1 cellular context compared by ENCODE assay signal in genomic region chr11:111601979-111602864, GRCh38.
TF ChIP-seq lines count a peak whose summit lies in the region.

Gene SIK2 (plus strand): TSS chr11:111602449. CDS start chr11:111602564, 115 bp downstream.

TF ChIP-seq in K562, 482 proteins besides CTCF, POLR2A, EP300 and RAD21 (continued from another document and continues in another):
- TF ChIP-seq PBX2 (CRISPR knock-in tag; IDR thresholded peaks at IDR 0.05; ENCODE audit: low read depth): no peak
- TF ChIP-seq PBX2 (tag; conservative IDR thresholded peaks at IDR 0.05; ENCODE audit: low read depth): no peak
- no peak for TF ChIP-seq ZBTB43 (CRISPR knock-in tag; IDR thresholded peaks at IDR 0.05)
- TF ChIP-seq ELF2 (CRISPR knock-in tag; IDR thresholded peaks at IDR 0.05): 0 out of 2 replicates have a peak, but pooled peaks have one; percentile 27
- no peak for TF ChIP-seq PHTF2 (CRISPR knock-in tag; IDR thresholded peaks at IDR 0.05)
- no peak for TF ChIP-seq SMARCA4 (IDR thresholded peaks at IDR 0.05)
- TF ChIP-seq ZNF146 (CRISPR knock-in tag; IDR thresholded peaks at IDR 0.05; ENCODE audit: unreplicated experiment): no peak
- TF ChIP-seq BHLHE40 (IDR thresholded peaks at IDR 0.05; ENCODE audit: low read length): peak; percentile 68
- no peak for TF ChIP-seq ZNF699 (CRISPR knock-in tag; IDR thresholded peaks at IDR 0.05; ENCODE audit: insufficient replicate concordance)
- peak; percentile 84; the same call in 1 of the 2 replicates for TF ChIP-seq KLF1 (tag; IDR thresholded peaks at IDR 0.05)
- peak; percentile 71 for TF ChIP-seq GABPA (tag; conservative IDR thresholded peaks at IDR 0.05; ENCODE audit: low read depth)
- TF ChIP-seq SNRNP70 (optimal IDR thresholded peaks at IDR 0.05; ENCODE audit: low read depth, low read length): no peak
- no peak for TF ChIP-seq HIVEP1 (CRISPR knock-in tag; IDR thresholded peaks at IDR 0.05)
- TF ChIP-seq CREB3 (tag; conservative IDR thresholded peaks at IDR 0.05; ENCODE audit: low read depth): no peak
- TF ChIP-seq MTA3 (IDR thresholded peaks at IDR 0.05; ENCODE audit: borderline replicate concordance): peak; percentile 25; the same call in 1 of the 2 replicates
- TF ChIP-seq MTA2 (IDR thresholded peaks at IDR 0.05; ENCODE audit: low read depth): no peak
- TF ChIP-seq MEF2A (IDR thresholded peaks at IDR 0.05; ENCODE audit: control insufficient read depth, low read depth, low read length): no peak
- TF ChIP-seq TFAP4 (CRISPR knock-in tag; IDR thresholded peaks at IDR 0.05; ENCODE audit: borderline replicate concordance): peak; percentile 75
- peak in 1 of 3 experiments; percentile 39 for TF ChIP-seq YY1 (IDR thresholded peaks at IDR 0.05; ENCODE audit: borderline replicate concordance in 1 of 3, control insufficient read depth in 1 of 3, extremely low read depth in 1 of 3, insufficient read depth in 3 of 3, insufficient read length in 1 of 3, insufficient replicate concordance in 2 of 3, low read depth in 1 of 3, low read length in 2 of 3)
- peak; percentile 70 for TF ChIP-seq POLR2G (IDR thresholded peaks at IDR 0.05; ENCODE audit: low read depth, low read length)
- no peak for TF ChIP-seq TAF9B (IDR thresholded peaks at IDR 0.05; ENCODE audit: partially characterized antibody)
- TF ChIP-seq SNAPC5 (CRISPR knock-in tag; IDR thresholded peaks at IDR 0.05): no peak
- TF ChIP-seq CREM (IDR thresholded peaks at IDR 0.05; ENCODE audit: low read depth): peak; percentile 88
- TF ChIP-seq ARID1B (IDR thresholded peaks at IDR 0.05): peak; percentile 7; the same call in 1 of the 2 replicates
- TF ChIP-seq RERE (CRISPR knock-in tag; IDR thresholded peaks at IDR 0.05; ENCODE audit: borderline replicate concordance): no peak
- peak in 1 of 2 experiments; percentile 59; a peak in 1 of 3 replicates for TF ChIP-seq CBX3 (IDR thresholded peaks at IDR 0.05; ENCODE audit: borderline replicate concordance in 1 of 2, low read length in 2 of 2)
- TF ChIP-seq ADNP (tag; IDR thresholded peaks at IDR 0.05): no peak
- TF ChIP-seq ZNF41 (CRISPR knock-in tag; conservative IDR thresholded peaks at IDR 0.05): no peak
- TF ChIP-seq SMAD4 (CRISPR knock-in tag; conservative IDR thresholded peaks at IDR 0.05): peak; percentile 46; the same call in 1 of the 2 replicates
- TF ChIP-seq ZFPM2 (CRISPR knock-in tag; IDR thresholded peaks at IDR 0.05): no peak
- TF ChIP-seq CCNT2 (IDR thresholded peaks at IDR 0.05; ENCODE audit: borderline replicate concordance, extremely low read depth, insufficient read length, low read depth, low read length): peak; percentile 91
- peak; percentile 23 for TF ChIP-seq FIP1L1 (IDR thresholded peaks at IDR 0.05; ENCODE audit: low read depth, low read length, poor library complexity, severe bottlenecking)
- peak; percentile 83 for TF ChIP-seq ETV5 (CRISPR knock-in tag; IDR thresholded peaks at IDR 0.05; ENCODE audit: low read depth)
- 0 out of 2 replicates have a peak, but pooled peaks have one; percentile 43 for TF ChIP-seq ZBTB12 (CRISPR knock-in tag; IDR thresholded peaks at IDR 0.05)
- no peak for TF ChIP-seq CBFA2T2 (conservative IDR thresholded peaks at IDR 0.05)
- peak; percentile 73 for TF ChIP-seq RBBP5 (IDR thresholded peaks at IDR 0.05; ENCODE audit: borderline replicate concordance, insufficient read depth, low read length, poor library complexity, severe bottlenecking)
- peak; percentile 92 for TF ChIP-seq LCOR (CRISPR knock-in tag; IDR thresholded peaks at IDR 0.05)
- no peak for TF ChIP-seq ZFP1 (CRISPR knock-in tag; IDR thresholded peaks at IDR 0.05)
- TF ChIP-seq RB1 (IDR thresholded peaks at IDR 0.05; ENCODE audit: low read depth): peak; percentile 99
- TF ChIP-seq SOX6 (IDR thresholded peaks at IDR 0.05): peak; percentile 57
- TF ChIP-seq ZNF740 (CRISPR knock-in tag; IDR thresholded peaks at IDR 0.05): peak; percentile 77
- TF ChIP-seq ZNF740 (tag; IDR thresholded peaks at IDR 0.05): no peak; a peak in 1 of 4 replicates
- no peak for TF ChIP-seq ZFP30 (CRISPR knock-in tag; IDR thresholded peaks at IDR 0.05; ENCODE audit: borderline replicate concordance)
- peak; percentile 35; the same call in 1 of the 2 replicates for TF ChIP-seq ZBTB33 (CRISPR knock-in tag; IDR thresholded peaks at IDR 0.05)
- 0 out of 2 replicates have a peak, but pooled peaks have one; percentile 35 for TF ChIP-seq JUN (IDR thresholded peaks at IDR 0.05; ENCODE audit: borderline replicate concordance, low read depth, low read length)
- TF ChIP-seq JUN (CRISPR knock-in tag; IDR thresholded peaks at IDR 0.05; ENCODE audit: borderline replicate concordance): no peak
- no peak for TF ChIP-seq FOXK2 (conservative IDR thresholded peaks at IDR 0.05 in 1 of 2, IDR thresholded peaks at IDR 0.05 in 1 of 2; ENCODE audit: low read depth in 2 of 2)
- peak in 1 of 2 experiments; percentile 49; a peak in 1 of 4 replicates for TF ChIP-seq SRF (CRISPR knock-in tag; IDR thresholded peaks at IDR 0.05)
- TF ChIP-seq ZBTB2 (IDR thresholded peaks at IDR 0.05): no peak; the same call in 1 of the 2 replicates
